ENCODE assay signal across 8 cellular contexts in the genomic region with DNA sequence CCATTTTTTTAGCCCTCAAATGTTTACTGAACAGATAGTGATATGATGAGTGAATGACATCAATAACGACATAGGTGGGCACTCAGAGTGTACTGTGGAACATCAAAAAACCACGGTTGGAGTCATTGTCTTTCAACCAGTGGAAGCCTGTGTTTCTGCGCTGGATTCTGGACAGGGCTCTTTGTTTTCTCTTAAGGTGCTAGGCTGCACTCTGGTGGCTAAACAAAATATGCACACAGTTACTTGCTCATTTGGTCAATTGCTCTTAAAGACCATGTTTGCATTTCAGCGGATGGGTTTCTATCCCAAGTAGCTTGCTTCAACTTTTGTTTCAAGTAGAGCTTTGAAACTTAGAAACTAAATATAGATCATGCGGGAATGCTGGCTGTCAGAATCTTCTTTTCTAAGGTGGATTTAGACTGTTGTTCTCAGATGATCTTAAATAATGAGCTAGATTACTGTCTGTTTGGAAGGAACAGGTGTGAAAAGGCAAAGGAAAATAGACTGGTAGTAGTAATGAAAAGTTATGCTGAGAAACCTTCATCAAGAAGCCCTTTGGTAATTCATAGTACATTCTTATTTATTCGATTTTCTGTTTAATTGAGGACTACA. TPM values are rescaled to one million over a fixed set of nuclear protein-coding genes. Genes with fewer than 3 reads are reported as not detected.
A peak's percentile ranks its signal among the peaks of the same experiment; 100 is the strongest.
DNase-seq lines count a peak whose midpoint lies in the region; ATAC-seq and TF ChIP-seq lines count a peak whose summit lies in the region.

No MANE protein-coding gene starts in this region.

- no peaks in the 10 kb centered on the region for H3K79me2 ChIP-seq in SK-N-SH (ENCODE audit: insufficient read depth)

- TF ChIP-seq POLR2A in body of pancreas (IDR thresholded peaks at IDR 0.05), result no peak

- no peaks in the 10 kb centered on the region for H3K9me2 ChIP-seq in SK-N-SH

- H3K4me1 ChIP-seq in SK-N-SH (ENCODE audit: control insufficient read depth in 1 of 2, insufficient read depth in 2 of 2, low read depth in 1 of 2, low read length in 1 of 2) (no peaks in the 10 kb centered on the region), body of pancreas (no peaks in the 10 kb centered on the region)

- H3K9ac ChIP-seq in SK-N-SH, result no peak overlapping the region

- no peaks in the 10 kb centered on the region for H3K9me3 ChIP-seq in SK-N-SH
- H3K9me3 ChIP-seq in body of pancreas, result no peaks in the 10 kb centered on the region

- peak; percentile 45 for DNase-seq in AG04449 (ENCODE audit: low read depth, low spot score)
- DNase-seq in GM13976 (ENCODE audit: low spot score), result peak; percentile 72
- DNase-seq in NCI-H1048 (lab: John Stamatoyannopoulos, UW), result peak; percentile 43
- peak; percentile 64 for DNase-seq in SK-N-SH
- peak; percentile 64 to 83 (median 68) for DNase-seq in body of pancreas
- peak; percentile 74 for DNase-seq in iPS-NIHi11 (ENCODE audit: low spot score)
- peak; percentile 47 for DNase-seq in stimulated activated CD4-positive, alpha-beta T cell treated with anti-CD3 and anti-CD28 coated beads, Interleukin-15, amount 100 ng/mL, for 24 hours

- TF ChIP-seq RAD21 in SK-N-SH (IDR thresholded peaks at IDR 0.05; ENCODE audit: low read length), result peak; percentile 91

- CTCF ChIA-PET in AG04449 (lab: Yijun Ruan, JAX) (interaction anchor here (0.6 to 6.7 kb wide), 22 partner anchors 10 to 1057 kb away, joined by 3 to 87 read pairs (median 4); a partner anchor contains a TSS), SK-N-SH (lab: Yijun Ruan, JAX) (interaction anchor here (0.6 to 1.3 kb wide), 26 partner anchors 8 to 1054 kb away, joined by 3 to 9 read pairs (median 3); a partner anchor contains a TSS)

- H3K4me3 ChIP-seq in AG04449 (ENCODE audit: low read depth, low read length), result no peak overlapping the region
- H3K4me3 ChIP-seq in SK-N-SH (ENCODE audit: low read depth in 2 of 2, low read length in 1 of 2), result no peak overlapping the region
- H3K4me3 ChIP-seq in body of pancreas, result no peak overlapping the region

- no peak overlapping the region for H2AFZ ChIP-seq in SK-N-SH (ENCODE audit: low read depth)

- no peaks in the 10 kb centered on the region for H3F3A ChIP-seq in SK-N-SH (replicated peaks; ENCODE audit: insufficient read depth)

- no peaks in the 10 kb centered on the region for H4K20me1 ChIP-seq in SK-N-SH (ENCODE audit: insufficient read depth)

- TF ChIP-seq CTCF in AG04449 (IDR thresholded peaks at IDR 0.05; ENCODE audit: insufficient read depth, low read length, missing control alignments), result peak; percentile 52
- TF ChIP-seq CTCF in GM13976 (IDR thresholded peaks at IDR 0.05; ENCODE audit: borderline replicate concordance, control extremely low read depth, extremely low read depth, insufficient read depth, missing control alignments), result peak; percentile 61
- peak; percentile 77 for TF ChIP-seq CTCF in SK-N-SH (IDR thresholded peaks at IDR 0.05)
- peak; percentile 49 to 82 (median 72) for TF ChIP-seq CTCF in body of pancreas (IDR thresholded peaks at IDR 0.05)

- no peak overlapping the region for H3K4me2 ChIP-seq in SK-N-SH

- in situ Hi-C loops in GM13976 (cut with MboI; ENCODE audit: low sequenced_read_pairs, unreplicated experiment), result loop anchor here (25.0 kb wide), 2 partner anchors 428 to 1003 kb away; no protein-coding TSS in a partner anchor

- H3K36me3 ChIP-seq in SK-N-SH (replicated peaks in 1 of 2; ENCODE audit: control insufficient read depth in 1 of 2, insufficient read depth in 2 of 2, low read length in 1 of 2) (peaks cover 0 to 2% of the 10 kb centered on the region in 2 experiments), body of pancreas (replicated peaks in 1 of 2; ENCODE audit: insufficient read depth in 1 of 2, low read depth in 2 of 2) (no peaks in the 10 kb centered on the region)

- WGBS in SK-N-SH (ENCODE audit: low lambda C conversion rate), result 49% methylated on average over 6 of the region's 6 CpGs
- WGBS in body of pancreas, 2 donors, result 14 to 18% methylated on average over 6 of the region's 6 CpGs

- POLR2A ChIA-PET in AG04449 (lab: Yijun Ruan, JAX), result no interaction called here
- POLR2A ChIA-PET in SK-N-SH (lab: Yijun Ruan, JAX), result no interaction called here

- intact Hi-C loops in body of pancreas (cut with DNase I), result loop anchor here (5.0 kb wide), 1 partner anchor 1053 kb away; no protein-coding TSS in a partner anchor

- ATAC-seq in HG02759 (IDR thresholded peaks at IDR 0.05; ENCODE audit: unreplicated experiment) (peak; percentile 91), body of pancreas (peak; percentile 81)

- no peak for TF ChIP-seq EP300 in SK-N-SH (IDR thresholded peaks at IDR 0.05; ENCODE audit: borderline replicate concordance in 1 of 2, low read depth in 1 of 2, low read length in 1 of 2)

- H3K27ac ChIP-seq in SK-N-SH (ENCODE audit: low read depth in 2 of 2, low read length in 1 of 2), result no peak overlapping the region
- H3K27ac ChIP-seq in body of pancreas, result no peak overlapping the region

- H3K27me3 ChIP-seq in SK-N-SH (ENCODE audit: insufficient read depth) (no peaks in the 10 kb centered on the region), body of pancreas (no peaks in the 10 kb centered on the region)

TF ChIP-seq in SK-N-SH, 30 proteins besides CTCF, POLR2A, EP300 and RAD21:
- TF ChIP-seq, protein P1, sequence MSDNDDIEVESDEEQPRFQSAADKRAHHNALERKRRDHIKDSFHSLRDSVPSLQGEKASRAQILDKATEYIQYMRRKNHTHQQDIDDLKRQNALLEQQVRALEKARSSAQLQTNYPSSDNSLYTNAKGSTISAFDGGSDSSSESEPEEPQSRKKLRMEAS (IDR thresholded peaks at IDR 0.05; ENCODE audit: low read depth), result no peak
- TF ChIP-seq FOXJ3 (CRISPR knock-in tag; IDR thresholded peaks at IDR 0.05) (no peak), ELF1 (IDR thresholded peaks at IDR 0.05) (no peak), EZH2phosphoT487 (IDR thresholded peaks at IDR 0.05; ENCODE audit: borderline replicate concordance, low read depth) (no peak), CHD2 (IDR thresholded peaks at IDR 0.05; ENCODE audit: low read length, partially characterized antibody) (no peak), RCOR1 (IDR thresholded peaks at IDR 0.05; ENCODE audit: low read length) (no peak), FOXM1 (IDR thresholded peaks at IDR 0.05; ENCODE audit: low read depth) (no peak), SIN3A (IDR thresholded peaks at IDR 0.05; ENCODE audit: borderline replicate concordance, low read depth, low read length) (no peak), GABPA (IDR thresholded peaks at IDR 0.05; ENCODE audit: low read depth) (no peak), TAF1 (IDR thresholded peaks at IDR 0.05; ENCODE audit: borderline replicate concordance, low read depth, low read length) (no peak), FOSL2 (IDR thresholded peaks at IDR 0.05; ENCODE audit: borderline replicate concordance, low read depth) (no peak), SMC3 (IDR thresholded peaks at IDR 0.05; ENCODE audit: low read depth, low read length) (peak; percentile 84)
- TF ChIP-seq, protein P2, sequence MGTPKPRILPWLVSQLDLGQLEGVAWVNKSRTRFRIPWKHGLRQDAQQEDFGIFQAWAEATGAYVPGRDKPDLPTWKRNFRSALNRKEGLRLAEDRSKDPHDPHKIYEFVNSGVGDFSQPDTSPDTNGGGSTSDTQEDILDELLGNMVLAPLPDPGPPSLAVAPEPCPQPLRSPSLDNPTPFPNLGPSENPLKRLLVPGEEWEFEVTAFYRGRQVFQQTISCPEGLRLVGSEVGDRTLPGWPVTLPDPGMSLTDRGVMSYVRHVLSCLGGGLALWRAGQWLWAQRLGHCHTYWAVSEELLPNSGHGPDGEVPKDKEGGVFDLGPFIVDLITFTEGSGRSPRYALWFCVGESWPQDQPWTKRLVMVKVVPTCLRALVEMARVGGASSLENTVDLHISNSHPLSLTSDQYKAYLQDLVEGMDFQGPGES (IDR thresholded peaks at IDR 0.05; ENCODE audit: low read depth, low read length), result no peak
- TF ChIP-seq, protein P3, sequence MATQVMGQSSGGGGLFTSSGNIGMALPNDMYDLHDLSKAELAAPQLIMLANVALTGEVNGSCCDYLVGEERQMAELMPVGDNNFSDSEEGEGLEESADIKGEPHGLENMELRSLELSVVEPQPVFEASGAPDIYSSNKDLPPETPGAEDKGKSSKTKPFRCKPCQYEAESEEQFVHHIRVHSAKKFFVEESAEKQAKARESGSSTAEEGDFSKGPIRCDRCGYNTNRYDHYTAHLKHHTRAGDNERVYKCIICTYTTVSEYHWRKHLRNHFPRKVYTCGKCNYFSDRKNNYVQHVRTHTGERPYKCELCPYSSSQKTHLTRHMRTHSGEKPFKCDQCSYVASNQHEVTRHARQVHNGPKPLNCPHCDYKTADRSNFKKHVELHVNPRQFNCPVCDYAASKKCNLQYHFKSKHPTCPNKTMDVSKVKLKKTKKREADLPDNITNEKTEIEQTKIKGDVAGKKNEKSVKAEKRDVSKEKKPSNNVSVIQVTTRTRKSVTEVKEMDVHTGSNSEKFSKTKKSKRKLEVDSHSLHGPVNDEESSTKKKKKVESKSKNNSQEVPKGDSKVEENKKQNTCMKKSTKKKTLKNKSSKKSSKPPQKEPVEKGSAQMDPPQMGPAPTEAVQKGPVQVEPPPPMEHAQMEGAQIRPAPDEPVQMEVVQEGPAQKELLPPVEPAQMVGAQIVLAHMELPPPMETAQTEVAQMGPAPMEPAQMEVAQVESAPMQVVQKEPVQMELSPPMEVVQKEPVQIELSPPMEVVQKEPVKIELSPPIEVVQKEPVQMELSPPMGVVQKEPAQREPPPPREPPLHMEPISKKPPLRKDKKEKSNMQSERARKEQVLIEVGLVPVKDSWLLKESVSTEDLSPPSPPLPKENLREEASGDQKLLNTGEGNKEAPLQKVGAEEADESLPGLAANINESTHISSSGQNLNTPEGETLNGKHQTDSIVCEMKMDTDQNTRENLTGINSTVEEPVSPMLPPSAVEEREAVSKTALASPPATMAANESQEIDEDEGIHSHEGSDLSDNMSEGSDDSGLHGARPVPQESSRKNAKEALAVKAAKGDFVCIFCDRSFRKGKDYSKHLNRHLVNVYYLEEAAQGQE (IDR thresholded peaks at IDR 0.05; ENCODE audit: low read depth, low read length), result peak; percentile 63; the same call in 1 of the 2 replicates

RNA-seq across cellular contexts. Expression of a gene that starts 48.5 kb away (rescaled TPM):
- polyA plus RNA-seq in SK-N-SH (2012; rRNA removed), result 17.0 and 18.2 TPM in 2 replicates
- 19.1 and 19.6 TPM in 2 replicates for polyA plus RNA-seq in SK-N-SH (2012; cell fraction: cytosol; rRNA removed)
- polyA plus RNA-seq in SK-N-SH (2012; cell fraction: nucleus; rRNA removed), result 27.3 and 29.3 TPM in 2 replicates
- total RNA-seq in body of pancreas, result 1 to 10 TPM; 9.3 to 9.9 TPM
